18 cellular contexts compared by ENCODE assay signal in the genomic region with DNA sequence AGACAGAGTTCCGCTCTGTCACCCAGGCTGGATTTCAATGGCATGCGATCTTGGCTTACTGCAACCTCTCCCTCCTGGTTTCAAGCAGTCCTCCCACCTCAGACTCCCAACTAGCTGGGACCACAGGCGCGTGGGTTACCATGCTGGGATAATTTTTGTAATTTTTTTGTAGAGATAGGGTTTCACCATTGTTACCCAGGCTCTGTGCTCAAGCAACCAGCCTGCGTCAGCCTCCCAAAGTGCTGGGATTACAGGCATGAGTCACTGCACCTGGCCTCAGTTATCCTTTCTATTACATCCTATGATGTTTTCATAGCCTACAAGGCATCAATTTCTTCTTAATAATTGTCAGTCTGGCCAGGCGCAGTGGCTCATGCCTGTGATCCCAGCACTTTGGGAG. TPM values are rescaled to one million over a fixed set of nuclear protein-coding genes. Genes with fewer than 3 reads are reported as not detected.
"Had no signal": no experiment of that assay in that cellular context is flagged by ENCODE, and none has a peak within 500 bp of the region (broad histone marks: within the 10 kb centered on the region; RNA-seq: fewer than 3 reads in every experiment).

No MANE protein-coding gene starts in this region.

- DNase-seq: activated CD4-positive, alpha-beta T cell treated with anti-CD3 and anti-CD28 coated beads for 48 hours; activated CD8-positive, alpha-beta T cell treated with anti-CD3 and anti-CD28 coated beads, Interleukin-2, amount 10 ng/mL, durations not matched to agents 7 days and 5 days; esophagus squamous epithelium; gastrocnemius medialis; kidney; retina; stomach; T-cell; WERI-Rb-1 had no signal

- H3K36me3 ChIP-seq: esophagus squamous epithelium, gastrocnemius medialis, stomach, thoracic aorta, WERI-Rb-1 had no signal

- FAIRE-seq: kidney had no signal

- H3K4me3 ChIP-seq: dorsolateral prefrontal cortex, esophagus squamous epithelium, gastrocnemius medialis, skin epidermis, stomach, thoracic aorta had no signal

RNA-seq across cellular contexts. Expression of gene LRRC74B, which starts 36.5 kb away (rescaled TPM):
- total RNA-seq: activated CD8-positive, alpha-beta T cell treated with anti-CD3 and anti-CD28 coated beads, Interleukin-2, amount 10 ng/mL, durations not matched to agents 7 days and 5 days; activated T-helper 17 cell treated with anti-CD3 and anti-CD28 coated beads, Interleukin-2, amount 50 U/mL, for 72 hours; chondrocyte; gastrocnemius medialis; kidney; liver; mesenteric fat pad; neural crest cell; stomach; thoracic aorta; urinary bladder had no signal
- polyA plus RNA-seq: liver, stomach, urinary bladder had no signal

RNA-seq across cellular contexts. Expression of gene SLC7A4, which starts 49.9 kb away (rescaled TPM):
- total RNA-seq: activated T-helper 17 cell treated with anti-CD3 and anti-CD28 coated beads, Interleukin-2, amount 50 U/mL, for 72 hours; gastrocnemius medialis had no signal
